Comparison of ENCODE assay signal across 1 cellular context in genomic region chr6:6332240-6332639, GRCh38.
TF ChIP-seq lines count a peak whose summit lies in the region.

No MANE protein-coding gene starts in this region.

TF ChIP-seq in GM12878, 131 proteins besides CTCF, POLR2A, EP300 and RAD21 (continued from another document):
- no peak for TF ChIP-seq IRF5 (IDR thresholded peaks at IDR 0.05; ENCODE audit: borderline replicate concordance)
- no peak for TF ChIP-seq NKRF (conservative IDR thresholded peaks at IDR 0.05)
- TF ChIP-seq NFIC (IDR thresholded peaks at IDR 0.05; ENCODE audit: low read depth, low read length), result no peak
- TF ChIP-seq MAX (IDR thresholded peaks at IDR 0.05; ENCODE audit: low read depth, low read length), result no peak; the same call in 1 of the 2 replicates
- TF ChIP-seq SMAD5 (IDR thresholded peaks at IDR 0.05; ENCODE audit: low read depth), result no peak
- TF ChIP-seq E2F8 (IDR thresholded peaks at IDR 0.05; ENCODE audit: low read depth, partially characterized antibody), result no peak
- peak in 1 of 2 experiments; percentile 11; a peak in 1 of 4 replicates for TF ChIP-seq ETV6 (conservative IDR thresholded peaks at IDR 0.05 in 1 of 2, IDR thresholded peaks at IDR 0.05 in 1 of 2; ENCODE audit: borderline replicate concordance in 1 of 2, low read depth in 1 of 2)
- TF ChIP-seq MYB (IDR thresholded peaks at IDR 0.05; ENCODE audit: borderline replicate concordance, low read depth, low read length), result no peak
- TF ChIP-seq MEF2A (IDR thresholded peaks at IDR 0.05; ENCODE audit: insufficient read depth, low read depth, low read length), result 0 out of 2 replicates have a peak, but pooled peaks have one; percentile 45
- TF ChIP-seq ZBED1 (IDR thresholded peaks at IDR 0.05; ENCODE audit: borderline replicate concordance), result no peak
- no peak for TF ChIP-seq SREBF2 (IDR thresholded peaks at IDR 0.05; ENCODE audit: low read length)
- no peak for TF ChIP-seq RAD51 (IDR thresholded peaks at IDR 0.05)
- no peak for TF ChIP-seq ZNF207 (IDR thresholded peaks at IDR 0.05; ENCODE audit: borderline replicate concordance)
- no peak for TF ChIP-seq USF2 (IDR thresholded peaks at IDR 0.05; ENCODE audit: borderline replicate concordance, low read depth, low read length)
- TF ChIP-seq RBBP5 (conservative IDR thresholded peaks at IDR 0.05), result no peak
- peak; percentile 96 for TF ChIP-seq POU2F2 (IDR thresholded peaks at IDR 0.05; ENCODE audit: borderline replicate concordance, low read depth, low read length)
- TF ChIP-seq NR2F1 (conservative IDR thresholded peaks at IDR 0.05), result no peak
- TF ChIP-seq TAF1 (IDR thresholded peaks at IDR 0.05; ENCODE audit: borderline replicate concordance, low read depth, low read length), result no peak
- TF ChIP-seq RCOR1 (conservative IDR thresholded peaks at IDR 0.05; ENCODE audit: low read depth, low read length), result no peak
- no peak for TF ChIP-seq NRF1 (conservative IDR thresholded peaks at IDR 0.05; ENCODE audit: low read depth, low read length)
- TF ChIP-seq MYC (IDR thresholded peaks at IDR 0.05; ENCODE audit: insufficient read depth, insufficient read length, insufficient replicate concordance, low read length, severe bottlenecking), result no peak
- TF ChIP-seq EGR1 (IDR thresholded peaks at IDR 0.05; ENCODE audit: borderline replicate concordance in 1 of 2, low read depth in 2 of 2, low read length in 2 of 2), result no peak
- no peak for TF ChIP-seq ZNF622 (IDR thresholded peaks at IDR 0.05)
- TF ChIP-seq MXI1 (IDR thresholded peaks at IDR 0.05; ENCODE audit: low read depth, low read length), result no peak
- no peak for TF ChIP-seq STAT1 (conservative IDR thresholded peaks at IDR 0.05)
- no peak for TF ChIP-seq SP1 (IDR thresholded peaks at IDR 0.05; ENCODE audit: low read depth, low read length)
- TF ChIP-seq TBL1XR1 (IDR thresholded peaks at IDR 0.05; ENCODE audit: low read depth, low read length), result no peak
- TF ChIP-seq POLR2AphosphoS5 (IDR thresholded peaks at IDR 0.05; ENCODE audit: low read length), result peak; percentile 41
- TF ChIP-seq SMAD1 (IDR thresholded peaks at IDR 0.05; ENCODE audit: low read depth, partially characterized antibody), result no peak
- TF ChIP-seq YY1 (IDR thresholded peaks at IDR 0.05; ENCODE audit: low read depth, low read length), result no peak
- TF ChIP-seq BHLHE40 (IDR thresholded peaks at IDR 0.05; ENCODE audit: borderline replicate concordance in 1 of 2, low read depth in 2 of 2, low read length in 1 of 2), result peak; percentile 72 to 78
- TF ChIP-seq BMI1 (IDR thresholded peaks at IDR 0.05; ENCODE audit: borderline replicate concordance), result no peak
- no peak for TF ChIP-seq CHD4 (IDR thresholded peaks at IDR 0.05)
- TF ChIP-seq STAT3 (IDR thresholded peaks at IDR 0.05; ENCODE audit: low read depth, low read length), result no peak
- TF ChIP-seq CEBPZ (IDR thresholded peaks at IDR 0.05; ENCODE audit: low read depth, low read length), result no peak
- no peak for TF ChIP-seq BCLAF1 (IDR thresholded peaks at IDR 0.05)
- TF ChIP-seq NFXL1 (IDR thresholded peaks at IDR 0.05; ENCODE audit: borderline replicate concordance), result no peak
- TF ChIP-seq SIN3A (IDR thresholded peaks at IDR 0.05; ENCODE audit: low read depth, low read length), result no peak
- no peak; the same call in 1 of the 2 replicates for TF ChIP-seq MTA3 (IDR thresholded peaks at IDR 0.05; ENCODE audit: borderline replicate concordance, low read length)
- TF ChIP-seq ATF3 (IDR thresholded peaks at IDR 0.05; ENCODE audit: borderline replicate concordance, extremely low read depth, low read depth, low read length), result no peak
- TF ChIP-seq IKZF2 (IDR thresholded peaks at IDR 0.05), result peak; percentile 72
- TF ChIP-seq RUNX3 (IDR thresholded peaks at IDR 0.05; ENCODE audit: low read length), result peak; percentile 93
- TF ChIP-seq ATF7 (IDR thresholded peaks at IDR 0.05; ENCODE audit: low read depth), result peak; percentile 37; the same call in 1 of the 2 replicates
- no peak; the same call in 1 of the 2 replicates for TF ChIP-seq FOXM1 (IDR thresholded peaks at IDR 0.05; ENCODE audit: low read depth, low read length)
- no peak for TF ChIP-seq RB1 (IDR thresholded peaks at IDR 0.05; ENCODE audit: borderline replicate concordance)
- no peak for TF ChIP-seq ELK1 (IDR thresholded peaks at IDR 0.05; ENCODE audit: low read depth, low read length)
